Comparison of ENCODE assay signal across 1 cellular context in the genomic region with DNA sequence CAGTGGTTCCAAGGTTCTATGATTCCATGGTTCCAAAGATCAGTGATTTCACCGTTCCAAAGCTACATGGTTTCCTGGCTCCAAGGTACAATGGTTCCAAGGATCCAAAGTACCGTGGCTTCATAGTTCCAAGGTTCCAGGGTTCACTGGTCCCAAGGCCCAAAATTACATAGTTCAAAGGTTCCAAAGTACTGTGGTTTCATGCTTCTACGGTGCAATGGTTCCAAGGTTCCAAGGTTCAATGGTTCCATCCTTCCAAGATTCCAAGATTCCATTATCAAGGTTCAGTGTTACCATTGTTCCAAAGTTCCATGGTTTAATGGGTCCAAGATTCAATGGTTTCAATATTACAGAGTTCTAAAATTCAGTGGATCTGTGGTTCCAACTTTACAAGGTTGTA.
TF ChIP-seq lines count a peak whose summit lies in the region.

No MANE protein-coding gene starts in this region.

TF ChIP-seq in K562, 482 proteins besides CTCF, POLR2A, EP300 and RAD21 (continued from another document):
- TF ChIP-seq ZNF431 (CRISPR knock-in tag; IDR thresholded peaks at IDR 0.05) (no peak), MYNN (IDR thresholded peaks at IDR 0.05) (no peak), MYNN (CRISPR knock-in tag; IDR thresholded peaks at IDR 0.05) (0 out of 2 replicates have a peak, but pooled peaks have one; percentile 37), EZH2 (IDR thresholded peaks at IDR 0.05; ENCODE audit: borderline replicate concordance, low read depth, low read length) (0 out of 2 replicates have a peak, but pooled peaks have one; percentile 48), WHSC1 (IDR thresholded peaks at IDR 0.05; ENCODE audit: low read length) (no peak), ZNF224 (CRISPR knock-in tag; IDR thresholded peaks at IDR 0.05) (0 out of 2 replicates have a peak, but pooled peaks have one; percentile 42), TCFL5 (CRISPR knock-in tag; conservative IDR thresholded peaks at IDR 0.05) (no peak), ZC3H4 (CRISPR knock-in tag; IDR thresholded peaks at IDR 0.05; ENCODE audit: borderline replicate concordance) (no peak)
- TF ChIP-seq, protein P1, sequence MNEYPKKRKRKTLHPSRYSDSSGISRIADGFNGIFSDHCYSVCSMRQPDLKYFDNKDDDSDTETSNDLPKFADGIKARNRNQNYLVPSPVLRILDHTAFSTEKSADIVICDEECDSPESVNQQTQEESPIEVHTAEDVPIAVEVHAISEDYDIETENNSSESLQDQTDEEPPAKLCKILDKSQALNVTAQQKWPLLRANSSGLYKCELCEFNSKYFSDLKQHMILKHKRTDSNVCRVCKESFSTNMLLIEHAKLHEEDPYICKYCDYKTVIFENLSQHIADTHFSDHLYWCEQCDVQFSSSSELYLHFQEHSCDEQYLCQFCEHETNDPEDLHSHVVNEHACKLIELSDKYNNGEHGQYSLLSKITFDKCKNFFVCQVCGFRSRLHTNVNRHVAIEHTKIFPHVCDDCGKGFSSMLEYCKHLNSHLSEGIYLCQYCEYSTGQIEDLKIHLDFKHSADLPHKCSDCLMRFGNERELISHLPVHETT (CRISPR knock-in tag; conservative IDR thresholded peaks at IDR 0.05 in 1 of 2, IDR thresholded peaks at IDR 0.05 in 1 of 2) = 0 out of 4 replicates have a peak, but pooled peaks of 1 of the 2 experiments have one; percentile 53
- TF ChIP-seq, protein P2, sequence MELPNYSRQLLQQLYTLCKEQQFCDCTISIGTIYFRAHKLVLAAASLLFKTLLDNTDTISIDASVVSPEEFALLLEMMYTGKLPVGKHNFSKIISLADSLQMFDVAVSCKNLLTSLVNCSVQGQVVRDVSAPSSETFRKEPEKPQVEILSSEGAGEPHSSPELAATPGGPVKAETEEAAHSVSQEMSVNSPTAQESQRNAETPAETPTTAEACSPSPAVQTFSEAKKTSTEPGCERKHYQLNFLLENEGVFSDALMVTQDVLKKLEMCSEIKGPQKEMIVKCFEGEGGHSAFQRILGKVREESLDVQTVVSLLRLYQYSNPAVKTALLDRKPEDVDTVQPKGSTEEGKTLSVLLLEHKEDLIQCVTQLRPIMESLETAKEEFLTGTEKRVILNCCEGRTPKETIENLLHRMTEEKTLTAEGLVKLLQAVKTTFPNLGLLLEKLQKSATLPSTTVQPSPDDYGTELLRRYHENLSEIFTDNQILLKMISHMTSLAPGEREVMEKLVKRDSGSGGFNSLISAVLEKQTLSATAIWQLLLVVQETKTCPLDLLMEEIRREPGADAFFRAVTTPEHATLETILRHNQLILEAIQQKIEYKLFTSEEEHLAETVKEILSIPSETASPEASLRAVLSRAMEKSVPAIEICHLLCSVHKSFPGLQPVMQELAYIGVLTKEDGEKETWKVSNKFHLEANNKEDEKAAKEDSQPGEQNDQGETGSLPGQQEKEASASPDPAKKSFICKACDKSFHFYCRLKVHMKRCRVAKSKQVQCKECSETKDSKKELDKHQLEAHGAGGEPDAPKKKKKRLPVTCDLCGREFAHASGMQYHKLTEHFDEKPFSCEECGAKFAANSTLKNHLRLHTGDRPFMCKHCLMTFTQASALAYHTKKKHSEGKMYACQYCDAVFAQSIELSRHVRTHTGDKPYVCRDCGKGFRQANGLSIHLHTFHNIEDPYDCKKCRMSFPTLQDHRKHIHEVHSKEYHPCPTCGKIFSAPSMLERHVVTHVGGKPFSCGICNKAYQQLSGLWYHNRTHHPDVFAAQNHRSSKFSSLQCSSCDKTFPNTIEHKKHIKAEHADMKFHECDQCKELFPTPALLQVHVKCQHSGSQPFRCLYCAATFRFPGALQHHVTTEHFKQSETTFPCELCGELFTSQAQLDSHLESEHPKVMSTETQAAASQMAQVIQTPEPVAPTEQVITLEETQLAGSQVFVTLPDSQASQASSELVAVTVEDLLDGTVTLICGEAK (IDR thresholded peaks at IDR 0.05) = no peak
- TF ChIP-seq, protein P2 (CRISPR knock-in tag; IDR thresholded peaks at IDR 0.05) = 0 out of 2 replicates have a peak, but pooled peaks have one; percentile 36
- TF ChIP-seq, protein P3, sequence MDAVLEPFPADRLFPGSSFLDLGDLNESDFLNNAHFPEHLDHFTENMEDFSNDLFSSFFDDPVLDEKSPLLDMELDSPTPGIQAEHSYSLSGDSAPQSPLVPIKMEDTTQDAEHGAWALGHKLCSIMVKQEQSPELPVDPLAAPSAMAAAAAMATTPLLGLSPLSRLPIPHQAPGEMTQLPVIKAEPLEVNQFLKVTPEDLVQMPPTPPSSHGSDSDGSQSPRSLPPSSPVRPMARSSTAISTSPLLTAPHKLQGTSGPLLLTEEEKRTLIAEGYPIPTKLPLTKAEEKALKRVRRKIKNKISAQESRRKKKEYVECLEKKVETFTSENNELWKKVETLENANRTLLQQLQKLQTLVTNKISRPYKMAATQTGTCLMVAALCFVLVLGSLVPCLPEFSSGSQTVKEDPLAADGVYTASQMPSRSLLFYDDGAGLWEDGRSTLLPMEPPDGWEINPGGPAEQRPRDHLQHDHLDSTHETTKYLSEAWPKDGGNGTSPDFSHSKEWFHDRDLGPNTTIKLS (IDR thresholded peaks at IDR 0.05; ENCODE audit: borderline replicate concordance, low read depth) = peak; percentile 70; the same call in 1 of the 2 replicates
- TF ChIP-seq, protein P4, sequence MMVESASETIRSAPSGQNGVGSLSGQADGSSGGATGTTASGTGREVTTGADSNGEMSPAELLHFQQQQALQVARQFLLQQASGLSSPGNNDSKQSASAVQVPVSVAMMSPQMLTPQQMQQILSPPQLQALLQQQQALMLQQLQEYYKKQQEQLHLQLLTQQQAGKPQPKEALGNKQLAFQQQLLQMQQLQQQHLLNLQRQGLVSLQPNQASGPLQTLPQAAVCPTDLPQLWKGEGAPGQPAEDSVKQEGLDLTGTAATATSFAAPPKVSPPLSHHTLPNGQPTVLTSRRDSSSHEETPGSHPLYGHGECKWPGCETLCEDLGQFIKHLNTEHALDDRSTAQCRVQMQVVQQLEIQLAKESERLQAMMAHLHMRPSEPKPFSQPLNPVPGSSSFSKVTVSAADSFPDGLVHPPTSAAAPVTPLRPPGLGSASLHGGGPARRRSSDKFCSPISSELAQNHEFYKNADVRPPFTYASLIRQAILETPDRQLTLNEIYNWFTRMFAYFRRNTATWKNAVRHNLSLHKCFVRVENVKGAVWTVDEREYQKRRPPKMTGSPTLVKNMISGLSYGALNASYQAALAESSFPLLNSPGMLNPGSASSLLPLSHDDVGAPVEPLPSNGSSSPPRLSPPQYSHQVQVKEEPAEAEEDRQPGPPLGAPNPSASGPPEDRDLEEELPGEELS (CRISPR knock-in tag; IDR thresholded peaks at IDR 0.05; ENCODE audit: borderline replicate concordance) = peak; percentile 77; the same call in 1 of the 2 replicates
